In genomic region chr4:25915359-25915716, GRCh38 we compare ENCODE assay signal across 10 cellular contexts. TPM values are rescaled to one million over a fixed set of nuclear protein-coding genes. Genes with fewer than 3 reads are reported as not detected.
DNase-seq lines count a peak whose midpoint lies in the region; ATAC-seq and TF ChIP-seq lines count a peak whose summit lies in the region.
"Had no signal": no experiment of that assay in that cellular context is flagged by ENCODE, and none has a peak within 500 bp of the region (broad histone marks: within the 10 kb centered on the region; RNA-seq: fewer than 3 reads in every experiment).

No MANE protein-coding gene starts in this region.

- H3K27me3 ChIP-seq in SK-N-SH (ENCODE audit: insufficient read depth) (no peaks in the 10 kb centered on the region), OCI-LY3 (ENCODE audit: low read depth, low read length) (no peaks in the 10 kb centered on the region), skeletal muscle tissue (ENCODE audit: control insufficient read depth in 3 of 3, insufficient read depth in 3 of 3, low read length in 3 of 3) (no peaks in the 10 kb centered on the region)
- H3K27me3 ChIP-seq: cardiac muscle cell had no signal

- H3K79me2 ChIP-seq in SK-N-SH (ENCODE audit: insufficient read depth) (peaks cover 29% of the 10 kb centered on the region; the same call in 1 of the 2 replicates), OCI-LY3 (ENCODE audit: low read length) (peaks cover 11% of the 10 kb centered on the region)

- peak overlapping the region; percentile 82; the same call in 1 of the 2 replicates for H3K4me2 ChIP-seq in SK-N-SH
- H3K4me2 ChIP-seq in OCI-LY3 (ENCODE audit: low read length), result peak overlapping the region; percentile 88

- no peak overlapping the region; the same call in 1 of the 2 replicates for H2AFZ ChIP-seq in SK-N-SH (ENCODE audit: low read depth)
- no peak overlapping the region for H2AFZ ChIP-seq in OCI-LY3 (ENCODE audit: low read depth, low read length)

- peaks cover 4% of the 10 kb centered on the region in 2 experiments for H3K36me3 ChIP-seq in SK-N-SH (replicated peaks in 1 of 2; ENCODE audit: control insufficient read depth in 1 of 2, insufficient read depth in 2 of 2, low read length in 1 of 2)
- peaks cover 3% of the 10 kb centered on the region for H3K36me3 ChIP-seq in OCI-LY3 (replicated peaks; ENCODE audit: low read depth, low read length)
- H3K36me3 ChIP-seq in skeletal muscle tissue (ENCODE audit: control insufficient read depth in 3 of 3, insufficient read depth in 3 of 3, low read length in 3 of 3), result peaks cover 0 to 2% (median 0%) of the 10 kb centered on the region in 3 donors
- H3K36me3 ChIP-seq: cardiac muscle cell had no signal

- H3K9ac ChIP-seq in SK-N-SH (0 out of 2 replicates have a peak overlapping the region, but pooled peaks have one; percentile 75), OCI-LY3 (ENCODE audit: low read length) (0 out of 2 replicates have a peak overlapping the region, but pooled peaks have one; percentile 77), skeletal muscle tissue (ENCODE audit: low read depth in 1 of 3, low read length in 3 of 3) (peak overlapping the region; percentile 60 to 95 (median 73))

- peak overlapping the region; percentile 99 for H3K27ac Mint-ChIP-seq in effector memory CD8-positive, alpha-beta T cell

- H3K4me3 ChIP-seq in SK-N-SH (ENCODE audit: low read depth in 2 of 2, low read length in 1 of 2), result peak overlapping the region in 1 of 2 experiments; percentile 89; a peak in 2 of 4 replicates
- H3K4me3 ChIP-seq in OCI-LY3 (ENCODE audit: low read length), result peak overlapping the region; percentile 86
- peak overlapping the region; percentile 67 to 98 (median 92) for H3K4me3 ChIP-seq in skeletal muscle tissue (ENCODE audit: low read length in 3 of 3)

- peaks cover 14% of the 10 kb centered on the region for H3K36me3 Mint-ChIP-seq in effector memory CD8-positive, alpha-beta T cell (ENCODE audit: insufficient read depth)

- CTCF ChIA-PET in SK-N-SH (lab: Yijun Ruan, JAX), result interaction anchor here (0.8 kb wide), 1 partner anchor 148 kb away, joined by 3 read pairs; no protein-coding TSS in a partner anchor

- H3K4me1 Mint-ChIP-seq in effector memory CD8-positive, alpha-beta T cell (ENCODE audit: low read depth in 2 of 2), result peaks cover 21 to 26% of the 10 kb centered on the region in 2 donors

- H3K4me1 ChIP-seq in SK-N-SH (ENCODE audit: control insufficient read depth in 1 of 2, insufficient read depth in 2 of 2, low read depth in 1 of 2, low read length in 1 of 2), result peaks cover 10 to 20% of the 10 kb centered on the region in 2 experiments; a peak in 2 of 4 replicates
- peaks cover 17% of the 10 kb centered on the region for H3K4me1 ChIP-seq in OCI-LY3 (ENCODE audit: low read length)
- peaks cover 13 to 25% (median 17%) of the 10 kb centered on the region in 3 donors for H3K4me1 ChIP-seq in skeletal muscle tissue (ENCODE audit: control insufficient read depth in 3 of 3, insufficient read depth in 3 of 3, low read length in 3 of 3)

- DNase-seq in SK-N-SH, result no peak
- DNase-seq in effector memory CD8-positive, alpha-beta T cell, result no peak
- no peak for DNase-seq in stimulated activated CD4-positive, alpha-beta T cell treated with anti-CD3 and anti-CD28 coated beads, Interleukin-1b, Interleukin-23, amount 100 ng/mL, for 48 hours
- DNase-seq in foreskin melanocyte, result no peak
- DNase-seq: AML-193 had no signal

- no peaks in the 10 kb centered on the region for H3K27me3 Mint-ChIP-seq in effector memory CD8-positive, alpha-beta T cell

- TF ChIP-seq RAD21 in SK-N-SH (IDR thresholded peaks at IDR 0.05; ENCODE audit: low read length), result no peak

- H3K9me2 ChIP-seq in SK-N-SH, result no peaks in the 10 kb centered on the region

- H3F3A ChIP-seq in SK-N-SH (replicated peaks; ENCODE audit: insufficient read depth), result peaks cover 3% of the 10 kb centered on the region

- ATAC-seq in SK-N-SH treated with all-trans-retinoic acid at 6 μM for 48 hours (no peak), HG02678 (IDR thresholded peaks at IDR 0.05; ENCODE audit: unreplicated experiment) (no peak)
- ATAC-seq in effector memory CD8-positive, alpha-beta T cell (replicated peaks), result no peak

- no peaks in the 10 kb centered on the region for H3K9me3 Mint-ChIP-seq in effector memory CD8-positive, alpha-beta T cell

- no peaks in the 10 kb centered on the region for H3K9me3 ChIP-seq in SK-N-SH
- no peaks in the 10 kb centered on the region for H3K9me3 ChIP-seq in OCI-LY3 (ENCODE audit: insufficient read depth, low read length)
- no peaks in the 10 kb centered on the region for H3K9me3 ChIP-seq in skeletal muscle tissue (ENCODE audit: control insufficient read depth in 3 of 3, low read length in 3 of 3)

- POLR2A ChIA-PET in SK-N-SH (lab: Yijun Ruan, JAX), result no interaction called here

- 68% methylated on average over 12 of the region's 12 CpGs for WGBS in SK-N-SH (ENCODE audit: low lambda C conversion rate)

- H3K27ac ChIP-seq in SK-N-SH (ENCODE audit: low read depth in 2 of 2, low read length in 1 of 2) (no peak overlapping the region; a peak in 1 of 4 replicates), OCI-LY3 (ENCODE audit: low read length) (no peak overlapping the region; the same call in 1 of the 2 replicates), skeletal muscle tissue (ENCODE audit: low read depth, low read length) (peak overlapping the region; percentile 80)
- H3K27ac ChIP-seq: cardiac muscle cell had no signal

- peak overlapping the region; percentile 98 to 99 for H3K4me3 Mint-ChIP-seq in effector memory CD8-positive, alpha-beta T cell

- no peaks in the 10 kb centered on the region for H4K20me1 ChIP-seq in SK-N-SH (ENCODE audit: insufficient read depth)
- no peaks in the 10 kb centered on the region for H4K20me1 ChIP-seq in OCI-LY3 (ENCODE audit: insufficient read depth, low read length)

- no peak for TF ChIP-seq EP300 in SK-N-SH (IDR thresholded peaks at IDR 0.05; ENCODE audit: borderline replicate concordance in 1 of 2, low read depth in 1 of 2, low read length in 1 of 2)

- TF ChIP-seq CTCF in SK-N-SH (IDR thresholded peaks at IDR 0.05), result no peak
- TF ChIP-seq CTCF in OCI-LY3 (IDR thresholded peaks at IDR 0.05; ENCODE audit: low read depth, low read length), result no peak

TF ChIP-seq in SK-N-SH, 30 proteins besides CTCF, POLR2A, EP300 and RAD21 (continues in another document):
- TF ChIP-seq MEF2A (IDR thresholded peaks at IDR 0.05; ENCODE audit: borderline replicate concordance, low read depth), result no peak
- no peak for TF ChIP-seq IRF3 (IDR thresholded peaks at IDR 0.05; ENCODE audit: low read depth, low read length)

TF ChIP-seq in SK-N-SH treated with all-trans-retinoic acid at 6 μM for 48 hours, 23 proteins besides CTCF, POLR2A, EP300 and RAD21 (continues in another document):
- TF ChIP-seq ESRRG (CRISPR knock-in tag; IDR thresholded peaks at IDR 0.05) (no peak), POU6F1 (CRISPR knock-in tag; IDR thresholded peaks at IDR 0.05; ENCODE audit: borderline replicate concordance, low read depth) (no peak), ARNTL (CRISPR knock-in tag; IDR thresholded peaks at IDR 0.05; ENCODE audit: borderline replicate concordance, low read depth) (no peak), RARB (CRISPR knock-in tag; IDR thresholded peaks at IDR 0.05) (no peak), SNAI2 (CRISPR knock-in tag; IDR thresholded peaks at IDR 0.05) (no peak), ZNF70 (CRISPR knock-in tag; IDR thresholded peaks at IDR 0.05) (no peak), ZFP3 (CRISPR knock-in tag; IDR thresholded peaks at IDR 0.05) (no peak), ZFP30 (CRISPR knock-in tag; IDR thresholded peaks at IDR 0.05) (no peak), PATZ1 (CRISPR knock-in tag; IDR thresholded peaks at IDR 0.05; ENCODE audit: borderline replicate concordance) (no peak), ZNF565 (CRISPR knock-in tag; conservative IDR thresholded peaks at IDR 0.05; ENCODE audit: low read depth) (no peak), OSR1 (CRISPR knock-in tag; IDR thresholded peaks at IDR 0.05) (no peak)

RNA-seq across cellular contexts. Expression of gene SMIM20, which starts 1.3 kb away (rescaled TPM):
- polyA plus RNA-seq in SK-N-SH (2012; rRNA removed), result 39.2 and 39.4 TPM in 2 replicates
- polyA plus RNA-seq in SK-N-SH (2012; cell fraction: cytosol; rRNA removed), result 56.0 and 63.8 TPM in 2 replicates
- polyA plus RNA-seq in SK-N-SH (2012; cell fraction: nucleus; rRNA removed), result 7.7 and 12.2 TPM in 2 replicates
- total RNA-seq in skeletal muscle tissue, result 27.1 TPM

RNA-seq across cellular contexts. Expression of gene SEL1L3, which starts 52.5 kb away (rescaled TPM):
- polyA plus RNA-seq in SK-N-SH (2012; rRNA removed), result 2.2 and 3.7 TPM in 2 replicates
- polyA plus RNA-seq in SK-N-SH (2012; cell fraction: cytosol; rRNA removed), result 3.8 and 4.1 TPM in 2 replicates
- polyA plus RNA-seq in SK-N-SH (2012; cell fraction: nucleus; rRNA removed), result 1.8 and 3.8 TPM in 2 replicates
- total RNA-seq in skeletal muscle tissue, result 18.3 TPM
